ENCODE assay signal across 10 cellular contexts in the genomic region with DNA sequence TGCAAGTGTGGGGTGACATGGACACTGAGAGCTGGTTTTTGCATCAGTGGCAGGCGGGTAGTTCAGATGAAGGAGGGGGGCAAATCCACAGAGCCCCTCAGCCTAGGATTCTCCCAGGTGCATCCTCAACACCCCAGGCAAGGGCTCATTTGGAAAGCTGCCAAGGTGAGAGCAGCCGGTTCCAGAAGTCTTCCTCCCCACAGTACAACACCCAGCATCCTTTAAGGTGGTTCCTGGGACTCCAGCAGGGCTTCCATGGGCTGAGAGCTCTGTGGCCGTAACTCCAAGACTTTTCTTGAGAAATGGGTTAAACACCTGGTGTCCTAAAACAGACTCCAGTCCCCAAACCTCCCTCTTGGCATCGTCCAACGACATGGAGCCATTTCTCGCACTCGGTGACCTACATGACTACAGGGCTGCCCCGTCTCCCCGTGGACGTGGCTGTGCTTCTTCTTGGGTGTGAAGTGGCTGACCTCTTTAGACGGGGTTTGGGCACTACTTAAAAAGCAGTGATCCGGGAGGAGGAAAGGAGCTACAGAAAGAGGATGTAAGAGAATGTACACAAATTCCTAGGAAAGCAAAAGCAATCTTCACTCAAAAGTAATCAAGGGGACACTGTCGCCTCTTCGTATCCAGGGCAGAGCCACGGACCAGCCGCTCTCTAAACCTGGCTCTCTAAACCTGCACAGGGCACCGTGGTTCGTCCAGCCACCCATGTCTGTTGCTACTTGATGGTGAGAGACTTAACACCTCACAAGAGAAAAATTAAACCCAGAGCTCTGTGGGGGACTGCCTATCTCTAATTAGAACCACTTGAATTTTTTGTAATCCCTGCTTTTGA. TPM values are rescaled to one million over a fixed set of nuclear protein-coding genes. Genes with fewer than 3 reads are reported as not detected.
A peak's percentile ranks its signal among the peaks of the same experiment; 100 is the strongest.
DNase-seq lines count a peak whose midpoint lies in the region; FAIRE-seq and TF ChIP-seq lines count a peak whose summit lies in the region.
"Had no signal": no experiment of that assay in that cellular context is flagged by ENCODE, and none has a peak within 500 bp of the region (broad histone marks: within the 10 kb centered on the region; RNA-seq: fewer than 3 reads in every experiment).

No MANE protein-coding gene starts in this region.

- no peak for FAIRE-seq in frontal cortex (lab: Jason Lieb, UNC)

- no peak for TF ChIP-seq CTCF in neural crest cell (conservative IDR thresholded peaks at IDR 0.05)
- TF ChIP-seq CTCF in progenitor cell of endocrine pancreas (IDR thresholded peaks at IDR 0.05; ENCODE audit: unreplicated experiment), result no peak

- H3K27ac ChIP-seq in caudate nucleus (ENCODE audit: low read depth, low read length), result peak overlapping the region; percentile 78
- H3K27ac ChIP-seq: HL-60 had no signal

- H3K4me1 Mint-ChIP-seq in IgD-negative memory B cell (peaks cover 43 to 65% (median 52%) of the 10 kb centered on the region in 3 donors), neural crest cell (peaks cover 86% of the 10 kb centered on the region), progenitor cell of endocrine pancreas (ENCODE audit: low read depth) (peaks cover 65% of the 10 kb centered on the region)

- H3K4me3 Mint-ChIP-seq in IgD-negative memory B cell (peak overlapping the region in 1 of 4 donors; percentile 17), neural crest cell (peak overlapping the region; percentile 60), progenitor cell of endocrine pancreas (ENCODE audit: low read depth) (no peak overlapping the region)

- H3K27me3 Mint-ChIP-seq in IgD-negative memory B cell (no peaks in the 10 kb centered on the region), neural crest cell (ENCODE audit: low read depth) (no peaks in the 10 kb centered on the region), progenitor cell of endocrine pancreas (no peaks in the 10 kb centered on the region)

- H3K27ac Mint-ChIP-seq in IgD-negative memory B cell, result peak overlapping the region; percentile 29 to 78 (median 71)
- H3K27ac Mint-ChIP-seq in neural crest cell (ENCODE audit: unreplicated experiment), result peak overlapping the region; percentile 12
- no peak overlapping the region for H3K27ac Mint-ChIP-seq in progenitor cell of endocrine pancreas

- H3K36me3 Mint-ChIP-seq in IgD-negative memory B cell (peaks cover 5% of the 10 kb centered on the region), neural crest cell (ENCODE audit: low read depth) (peaks cover 5% of the 10 kb centered on the region), progenitor cell of endocrine pancreas (ENCODE audit: insufficient read depth) (peaks cover 7% of the 10 kb centered on the region)

- DNase-seq in COLO668 (lab: John Stamatoyannopoulos, UW; ENCODE audit: unreplicated experiment), result peak; percentile 41
- DNase-seq in caudate nucleus (lab: John Stamatoyannopoulos, UW), result peak in 1 of 61 donors; percentile 13
- no peak for DNase-seq in neural crest cell (ENCODE audit: low read depth, low spot score)
- no peak for DNase-seq in frontal cortex (ENCODE audit: low spot score in 2 of 2)
- no peak for DNase-seq in progenitor cell of endocrine pancreas (ENCODE audit: low spot score, unreplicated experiment)
- DNase-seq in NCI-H187 (lab: John Stamatoyannopoulos, UW), result no peak
- DNase-seq: GOT3, NCI-H526 treated with DMSO at 0.1 percent for 48 hours had no signal

- H3K9me3 Mint-ChIP-seq in IgD-negative memory B cell (no peaks in the 10 kb centered on the region), neural crest cell (no peaks in the 10 kb centered on the region), progenitor cell of endocrine pancreas (ENCODE audit: low read depth) (no peaks in the 10 kb centered on the region)

RNA-seq across cellular contexts. Expression of a gene that starts 25.5 kb away (rescaled TPM):
- 9.4 TPM for polyA plus RNA-seq in IgD-negative memory B cell
- total RNA-seq in neural crest cell (121 and 122 TPM in 2 replicates), frontal cortex (41.6 TPM), progenitor cell of endocrine pancreas (99.9 and 106 TPM in 2 replicates)

RNA-seq across cellular contexts. Expression of a gene that starts 38.4 kb away (rescaled TPM):
- 3.7 TPM for polyA plus RNA-seq in IgD-negative memory B cell
- 1.6 and 2.6 TPM in 2 replicates for total RNA-seq in neural crest cell
- 2.4 TPM for total RNA-seq in frontal cortex
- total RNA-seq in progenitor cell of endocrine pancreas, result 22.1 and 22.5 TPM in 2 replicates

RNA-seq across cellular contexts. Expression of a gene that starts 47.7 kb away (rescaled TPM):
- 4.2 TPM for polyA plus RNA-seq in IgD-negative memory B cell
- total RNA-seq in neural crest cell, result 0.89 and 1.7 TPM in 2 replicates
- total RNA-seq in frontal cortex, result 3.7 TPM
- total RNA-seq in progenitor cell of endocrine pancreas, result 13.9 and 15.2 TPM in 2 replicates

RNA-seq across cellular contexts. Expression of a gene that starts 48.8 kb away (rescaled TPM):
- 371 TPM for polyA plus RNA-seq in IgD-negative memory B cell
- total RNA-seq in neural crest cell (230 and 239 TPM in 2 replicates), frontal cortex (97.8 TPM), progenitor cell of endocrine pancreas (210 and 217 TPM in 2 replicates)
